ENCODE assay signal across 1 cellular context in genomic region chr6:157822221-157823000, GRCh38.
TF ChIP-seq lines count a peak whose summit lies in the region.

No MANE protein-coding gene starts in this region.

TF ChIP-seq in WTC11, 78 proteins besides CTCF, POLR2A, EP300 and RAD21 (continued from another document):
- TF ChIP-seq CREB1 (CRISPR knock-in tag; IDR thresholded peaks at IDR 0.05) (no peak), STAT6 (CRISPR knock-in tag; conservative IDR thresholded peaks at IDR 0.05; ENCODE audit: low read depth) (no peak), SP1 (CRISPR knock-in tag; conservative IDR thresholded peaks at IDR 0.05) (no peak), CDX4 (CRISPR knock-in tag; IDR thresholded peaks at IDR 0.05; ENCODE audit: borderline replicate concordance) (no peak), ZNF423 (CRISPR knock-in tag; IDR thresholded peaks at IDR 0.05) (peak; percentile 10; the same call in 1 of the 2 replicates), ZNF512 (CRISPR knock-in tag; IDR thresholded peaks at IDR 0.05; ENCODE audit: borderline replicate concordance) (no peak), ZBTB43 (CRISPR knock-in tag; IDR thresholded peaks at IDR 0.05) (no peak), NR1H2 (CRISPR knock-in tag; IDR thresholded peaks at IDR 0.05) (no peak), ZNF263 (CRISPR knock-in tag; IDR thresholded peaks at IDR 0.05; ENCODE audit: low read depth) (no peak), USF2 (CRISPR knock-in tag; IDR thresholded peaks at IDR 0.05) (no peak), SMAD3 (CRISPR knock-in tag; IDR thresholded peaks at IDR 0.05; ENCODE audit: borderline replicate concordance) (no peak)
